In genomic region chr1:225460737-225461532, GRCh38 we compare ENCODE assay signal across 9 cellular contexts. TPM values are rescaled to one million over a fixed set of nuclear protein-coding genes. Genes with fewer than 3 reads are reported as not detected.
DNase-seq lines count a peak whose midpoint lies in the region; ATAC-seq and TF ChIP-seq lines count a peak whose summit lies in the region.
"Had no signal": no experiment of that assay in that cellular context is flagged by ENCODE, and none has a peak within 500 bp of the region (broad histone marks: within the 10 kb centered on the region; RNA-seq: fewer than 3 reads in every experiment).

No MANE protein-coding gene starts in this region.

- H3K4me1 ChIP-seq in upper lobe of left lung: peaks cover 11 to 32% (median 22%) of the 10 kb centered on the region in 4 donors

- no peak for TF ChIP-seq POLR2A in upper lobe of left lung (IDR thresholded peaks at IDR 0.05)

- ATAC-seq in stimulated activated memory B cell treated with anti-CD40 and anti-IgM and Interleukin-4, amounts not matched to agents 10 μg/mL and 1 μg/mL and 100 μg/mL, for 72 hours: peak; percentile 43
- ATAC-seq in upper lobe of left lung (ENCODE audit: low FRiP score in 2 of 2): no peak
- no peak for ATAC-seq in GM21786 (IDR thresholded peaks at IDR 0.05; ENCODE audit: unreplicated experiment)

- H3K9me3 ChIP-seq in upper lobe of left lung: no peaks in the 10 kb centered on the region
- H3K9me3 ChIP-seq: adrenal gland had no signal

- H3K4me3 ChIP-seq in upper lobe of left lung: no peak overlapping the region
- H3K4me3 ChIP-seq: adrenal gland had no signal

- no peaks in the 10 kb centered on the region for H3K36me3 ChIP-seq in upper lobe of left lung
- H3K36me3 ChIP-seq: adrenal gland had no signal

- no peaks in the 10 kb centered on the region for H3K27me3 ChIP-seq in upper lobe of left lung
- H3K27me3 ChIP-seq: adrenal gland had no signal

- peak overlapping the region; percentile 18 for H3K4me3 Mint-ChIP-seq in activated T-cell treated with anti-CD3 and anti-CD28 coated beads, Interleukin-2, amount 50 U/mL, for 24 hours
- no peak overlapping the region for H3K4me3 Mint-ChIP-seq in stimulated activated memory B cell treated with anti-CD40 and anti-IgM and Interleukin-4, amounts not matched to agents 10 μg/mL and 1 μg/mL and 100 μg/mL, for 72 hours

- no peak for TF ChIP-seq CTCF in upper lobe of left lung (IDR thresholded peaks at IDR 0.05)

- peaks cover 43% of the 10 kb centered on the region for H3K4me1 Mint-ChIP-seq in activated T-cell treated with anti-CD3 and anti-CD28 coated beads, Interleukin-2, amount 50 U/mL, for 24 hours (ENCODE audit: low read depth)
- H3K4me1 Mint-ChIP-seq in stimulated activated memory B cell treated with anti-CD40 and anti-IgM and Interleukin-4, amounts not matched to agents 10 μg/mL and 1 μg/mL and 100 μg/mL, for 72 hours: peaks cover 32% of the 10 kb centered on the region

- peak overlapping the region; percentile 71 for H3K27ac Mint-ChIP-seq in activated T-cell treated with anti-CD3 and anti-CD28 coated beads, Interleukin-2, amount 50 U/mL, for 24 hours
- peak overlapping the region; percentile 4 for H3K27ac Mint-ChIP-seq in stimulated activated memory B cell treated with anti-CD40 and anti-IgM and Interleukin-4, amounts not matched to agents 10 μg/mL and 1 μg/mL and 100 μg/mL, for 72 hours

- no peaks in the 10 kb centered on the region for H3K36me3 Mint-ChIP-seq in activated T-cell treated with anti-CD3 and anti-CD28 coated beads, Interleukin-2, amount 50 U/mL, for 24 hours (ENCODE audit: low read depth)
- no peaks in the 10 kb centered on the region for H3K36me3 Mint-ChIP-seq in stimulated activated memory B cell treated with anti-CD40 and anti-IgM and Interleukin-4, amounts not matched to agents 10 μg/mL and 1 μg/mL and 100 μg/mL, for 72 hours

- 69 to 84% methylated on average over 6 to 8 of the region's 8 CpGs for WGBS in upper lobe of left lung, 2 donors

- no peaks in the 10 kb centered on the region for H3K27me3 Mint-ChIP-seq in activated T-cell treated with anti-CD3 and anti-CD28 coated beads, Interleukin-2, amount 50 U/mL, for 24 hours
- H3K27me3 Mint-ChIP-seq in stimulated activated memory B cell treated with anti-CD40 and anti-IgM and Interleukin-4, amounts not matched to agents 10 μg/mL and 1 μg/mL and 100 μg/mL, for 72 hours: no peaks in the 10 kb centered on the region

- H3K27ac ChIP-seq in upper lobe of left lung: no peak overlapping the region
- H3K27ac ChIP-seq in substantia nigra (ENCODE audit: low read depth, low read length, poor library complexity, severe bottlenecking): no peak overlapping the region

- DNase-seq in NK-92 treated with Interleukin-12 subunit alpha and Interleukin-12 subunit beta, amount 100 ng/mL, for 24 hours (lab: John Stamatoyannopoulos, UW): peak; percentile 77
- DNase-seq in NK-92 (lab: John Stamatoyannopoulos, UW; ENCODE audit: unreplicated experiment): no peak
- DNase-seq in activated T-cell treated with anti-CD3 and anti-CD28 coated beads, Interleukin-2, amount 50 U/mL, for 24 hours: peak; percentile 54
- peak; percentile 47 for DNase-seq in kidney glomerular epithelial cell (lab: John Stamatoyannopoulos, UW)
- DNase-seq in upper lobe of left lung: no peak
- DNase-seq in substantia nigra (lab: John Stamatoyannopoulos, UW): no peak

- H3K9me3 Mint-ChIP-seq in activated T-cell treated with anti-CD3 and anti-CD28 coated beads, Interleukin-2, amount 50 U/mL, for 24 hours: no peaks in the 10 kb centered on the region
- no peaks in the 10 kb centered on the region for H3K9me3 Mint-ChIP-seq in stimulated activated memory B cell treated with anti-CD40 and anti-IgM and Interleukin-4, amounts not matched to agents 10 μg/mL and 1 μg/mL and 100 μg/mL, for 72 hours

- TF ChIP-seq EP300 in upper lobe of left lung (IDR thresholded peaks at IDR 0.05): no peak

RNA-seq across cellular contexts. Expression of gene LBR, which starts 33.1 kb away (rescaled TPM):
- 10 to 100 TPM; 32.8 to 50.3 (median 40.1) TPM for total RNA-seq in upper lobe of left lung

Comparison
In these comparisons a context has a peak if more than half of its experiments do, and no peak if none do; other contexts are left out.
1. DNase-seq: peak in NK-92 treated with Interleukin-12 subunit alpha and Interleukin-12 subunit beta, amount 100 ng/mL, for 24 hours (single experiment), activated T-cell treated with anti-CD3 and anti-CD28 coated beads, Interleukin-2, amount 50 U/mL, for 24 hours (single experiment) and kidney glomerular epithelial cell (single experiment); none in NK-92 (single experiment), upper lobe of left lung (0 of 2) and substantia nigra (0 of 49).